ENCODE assay signal across 3 cellular contexts in genomic region chr7:43750016-43750887, GRCh38.
TF ChIP-seq lines count a peak whose summit lies in the region.

No MANE protein-coding gene starts in this region.

TF ChIP-seq in SK-N-SH treated with all-trans-retinoic acid at 6 μM for 48 hours, 23 proteins besides CTCF, POLR2A, EP300 and RAD21:
- TF ChIP-seq TCF4 (CRISPR knock-in tag; IDR thresholded peaks at IDR 0.05; ENCODE audit: borderline replicate concordance) (no peak), RARB (CRISPR knock-in tag; IDR thresholded peaks at IDR 0.05) (no peak), ZNF8 (CRISPR knock-in tag; IDR thresholded peaks at IDR 0.05) (no peak)
TF ChIP-seq in SK-N-SH treated with all-trans-retinoic acid at 6 μM for 48 hours: peak in this region for 0.

TF ChIP-seq in SK-N-SH, 30 proteins besides CTCF, POLR2A, EP300 and RAD21:
- TF ChIP-seq SMC3 (IDR thresholded peaks at IDR 0.05; ENCODE audit: low read depth, low read length) (no peak), CHD2 (IDR thresholded peaks at IDR 0.05; ENCODE audit: low read length, partially characterized antibody) (no peak), ELF1 (IDR thresholded peaks at IDR 0.05) (no peak), FOXM1 (IDR thresholded peaks at IDR 0.05; ENCODE audit: low read depth) (no peak), EZH2phosphoT487 (IDR thresholded peaks at IDR 0.05; ENCODE audit: borderline replicate concordance, low read depth) (no peak), POLR2AphosphoS5 (IDR thresholded peaks at IDR 0.05; ENCODE audit: low read depth, low read length) (no peak), FOXJ3 (CRISPR knock-in tag; IDR thresholded peaks at IDR 0.05) (no peak), ZBTB33 (IDR thresholded peaks at IDR 0.05; ENCODE audit: borderline replicate concordance, low read depth) (no peak), NFIC (IDR thresholded peaks at IDR 0.05; ENCODE audit: borderline replicate concordance) (no peak), TCF12 (IDR thresholded peaks at IDR 0.05) (no peak), MAX (IDR thresholded peaks at IDR 0.05; ENCODE audit: low read depth) (no peak)

TF ChIP-seq in GM12878, 131 proteins besides CTCF, POLR2A, EP300 and RAD21:
- no peak for TF ChIP-seq CEBPB (IDR thresholded peaks at IDR 0.05; ENCODE audit: borderline replicate concordance in 1 of 2, low read depth in 2 of 2, low read length in 2 of 2)
- no peak for TF ChIP-seq NRF1 (conservative IDR thresholded peaks at IDR 0.05; ENCODE audit: low read depth, low read length)
- TF ChIP-seq ZNF384 (IDR thresholded peaks at IDR 0.05; ENCODE audit: borderline replicate concordance, low read depth, low read length), result no peak
- no peak for TF ChIP-seq MLLT1 (IDR thresholded peaks at IDR 0.05)
- no peak for TF ChIP-seq CREB1 (IDR thresholded peaks at IDR 0.05; ENCODE audit: low read depth)
- TF ChIP-seq NR2C1 (IDR thresholded peaks at IDR 0.05), result no peak
- no peak for TF ChIP-seq E4F1 (IDR thresholded peaks at IDR 0.05; ENCODE audit: borderline replicate concordance, partially characterized antibody)
- no peak for TF ChIP-seq PBX3 (IDR thresholded peaks at IDR 0.05; ENCODE audit: insufficient replicate concordance, low read depth, low read length)
- TF ChIP-seq CBFB (IDR thresholded peaks at IDR 0.05; ENCODE audit: low read depth), result no peak
- TF ChIP-seq CUX1 (IDR thresholded peaks at IDR 0.05; ENCODE audit: insufficient replicate concordance, low read depth, low read length), result no peak
